1 cellular context compared by ENCODE assay signal in the genomic region with DNA sequence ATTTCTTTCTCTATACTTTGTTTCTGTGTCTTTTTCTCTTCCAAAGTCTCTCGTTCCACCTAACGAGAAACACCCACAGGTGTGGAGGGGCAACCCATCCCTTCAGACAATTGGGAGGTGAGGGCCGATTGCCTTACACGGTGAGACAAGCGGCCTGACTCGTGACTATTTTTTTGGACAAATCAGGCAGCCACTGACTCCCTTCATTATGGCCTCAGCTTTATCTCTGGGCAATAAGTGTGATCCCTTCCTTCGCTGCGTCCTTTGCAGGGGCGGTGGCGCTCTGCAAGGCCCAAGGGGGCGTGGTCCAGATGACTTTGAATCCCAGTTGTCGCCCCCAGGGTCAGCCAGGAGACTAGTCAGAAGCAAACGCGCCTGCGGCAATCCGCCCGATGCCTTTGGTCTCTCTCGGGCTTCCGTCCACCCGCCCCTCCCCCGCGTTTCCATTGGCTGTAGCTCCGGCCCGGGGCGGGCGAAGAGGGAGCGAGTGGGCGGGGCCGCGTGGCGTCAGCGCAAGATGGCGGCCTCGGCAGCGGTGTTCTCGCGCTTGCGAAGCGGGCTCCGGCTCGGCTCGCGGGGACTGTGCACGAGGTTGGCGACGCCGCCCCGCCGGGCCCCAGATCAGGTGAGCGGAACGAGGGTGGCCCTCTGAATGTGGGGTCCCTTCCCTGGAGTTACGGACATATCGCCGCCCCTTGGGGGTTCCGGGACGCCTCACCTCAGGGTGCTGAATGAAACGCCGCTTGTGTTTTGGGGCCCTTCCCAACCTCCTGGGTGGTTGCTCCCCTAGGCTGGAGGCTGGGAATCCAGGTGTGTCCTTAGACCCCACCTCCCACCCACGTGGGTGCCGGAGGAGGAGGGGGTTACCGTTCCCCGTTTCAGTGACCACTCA.
TF ChIP-seq lines count a peak whose summit lies in the region.

A gene (plus strand): TSS at position 502 of the 892 bp plus-strand sequence. CDS start 16 bp downstream, at position 518.

TF ChIP-seq in A549, 52 proteins besides CTCF, POLR2A, EP300 and RAD21 (continued from another document):
- TF ChIP-seq HEYL (CRISPR knock-in tag; IDR thresholded peaks at IDR 0.05) (no peak), PHF8 (IDR thresholded peaks at IDR 0.05; ENCODE audit: borderline replicate concordance, low read depth) (peak; percentile 97), ESRRA (IDR thresholded peaks at IDR 0.05; ENCODE audit: borderline replicate concordance, low read length) (peak; percentile 78), CEBPB (IDR thresholded peaks at IDR 0.05) (peak in 1 of 2 experiments; percentile 48; a peak in 1 of 4 replicates), TFCP2L1 (CRISPR knock-in tag; IDR thresholded peaks at IDR 0.05) (0 out of 2 replicates have a peak, but pooled peaks have one; percentile 65), SMC3 (IDR thresholded peaks at IDR 0.05) (no peak), JUN (IDR thresholded peaks at IDR 0.05) (peak; percentile 74 to 98), SREBF2 (IDR thresholded peaks at IDR 0.05) (peak; percentile 16; the same call in 1 of the 2 replicates), HOXB5 (CRISPR knock-in tag; IDR thresholded peaks at IDR 0.05) (peak; percentile 63; the same call in 1 of the 2 replicates), BHLHE40 (IDR thresholded peaks at IDR 0.05; ENCODE audit: low read depth, low read length) (no peak), GATA3 (IDR thresholded peaks at IDR 0.05; ENCODE audit: borderline replicate concordance) (peak; percentile 37; the same call in 1 of the 2 replicates), EHF (CRISPR knock-in tag; IDR thresholded peaks at IDR 0.05) (peak; percentile 73; the same call in 1 of the 2 replicates), KDM5A (IDR thresholded peaks at IDR 0.05) (peak; percentile 94), MYC (IDR thresholded peaks at IDR 0.05; ENCODE audit: borderline replicate concordance, low read length) (peak; percentile 94; the same call in 1 of the 2 replicates), FOSL2 (IDR thresholded peaks at IDR 0.05) (no peak), FOSL2 (CRISPR knock-in tag; IDR thresholded peaks at IDR 0.05) (peak; percentile 9; the same call in 1 of the 2 replicates), FOSB (CRISPR knock-in tag; IDR thresholded peaks at IDR 0.05) (0 out of 2 replicates have a peak, but pooled peaks have one; percentile 43)
- TF ChIP-seq, protein P1, sequence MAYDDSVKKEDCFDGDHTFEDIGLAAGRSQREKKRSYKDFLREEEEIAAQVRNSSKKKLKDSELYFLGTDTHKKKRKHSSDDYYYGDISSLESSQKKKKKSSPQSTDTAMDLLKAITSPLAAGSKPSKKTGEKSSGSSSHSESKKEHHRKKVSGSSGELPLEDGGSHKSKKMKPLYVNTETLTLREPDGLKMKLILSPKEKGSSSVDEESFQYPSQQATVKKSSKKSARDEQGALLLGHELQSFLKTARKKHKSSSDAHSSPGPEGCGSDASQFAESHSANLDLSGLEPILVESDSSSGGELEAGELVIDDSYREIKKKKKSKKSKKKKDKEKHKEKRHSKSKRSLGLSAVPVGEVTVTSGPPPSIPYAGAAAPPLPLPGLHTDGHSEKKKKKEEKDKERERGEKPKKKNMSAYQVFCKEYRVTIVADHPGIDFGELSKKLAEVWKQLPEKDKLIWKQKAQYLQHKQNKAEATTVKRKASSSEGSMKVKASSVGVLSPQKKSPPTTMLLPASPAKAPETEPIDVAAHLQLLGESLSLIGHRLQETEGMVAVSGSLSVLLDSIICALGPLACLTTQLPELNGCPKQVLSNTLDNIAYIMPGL (CRISPR knock-in tag; IDR thresholded peaks at IDR 0.05; ENCODE audit: borderline replicate concordance) = no peak; the same call in 1 of the 2 replicates
- TF ChIP-seq, protein P2, sequence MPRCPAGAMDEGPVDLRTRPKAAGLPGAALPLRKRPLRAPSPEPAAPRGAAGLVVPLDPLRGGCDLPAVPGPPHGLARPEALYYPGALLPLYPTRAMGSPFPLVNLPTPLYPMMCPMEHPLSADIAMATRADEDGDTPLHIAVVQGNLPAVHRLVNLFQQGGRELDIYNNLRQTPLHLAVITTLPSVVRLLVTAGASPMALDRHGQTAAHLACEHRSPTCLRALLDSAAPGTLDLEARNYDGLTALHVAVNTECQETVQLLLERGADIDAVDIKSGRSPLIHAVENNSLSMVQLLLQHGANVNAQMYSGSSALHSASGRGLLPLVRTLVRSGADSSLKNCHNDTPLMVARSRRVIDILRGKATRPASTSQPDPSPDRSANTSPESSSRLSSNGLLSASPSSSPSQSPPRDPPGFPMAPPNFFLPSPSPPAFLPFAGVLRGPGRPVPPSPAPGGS (IDR thresholded peaks at IDR 0.05) = peak; percentile 92
- TF ChIP-seq, protein P3, sequence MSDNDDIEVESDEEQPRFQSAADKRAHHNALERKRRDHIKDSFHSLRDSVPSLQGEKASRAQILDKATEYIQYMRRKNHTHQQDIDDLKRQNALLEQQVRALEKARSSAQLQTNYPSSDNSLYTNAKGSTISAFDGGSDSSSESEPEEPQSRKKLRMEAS (IDR thresholded peaks at IDR 0.05) = peak; percentile 98
- TF ChIP-seq, protein P4, sequence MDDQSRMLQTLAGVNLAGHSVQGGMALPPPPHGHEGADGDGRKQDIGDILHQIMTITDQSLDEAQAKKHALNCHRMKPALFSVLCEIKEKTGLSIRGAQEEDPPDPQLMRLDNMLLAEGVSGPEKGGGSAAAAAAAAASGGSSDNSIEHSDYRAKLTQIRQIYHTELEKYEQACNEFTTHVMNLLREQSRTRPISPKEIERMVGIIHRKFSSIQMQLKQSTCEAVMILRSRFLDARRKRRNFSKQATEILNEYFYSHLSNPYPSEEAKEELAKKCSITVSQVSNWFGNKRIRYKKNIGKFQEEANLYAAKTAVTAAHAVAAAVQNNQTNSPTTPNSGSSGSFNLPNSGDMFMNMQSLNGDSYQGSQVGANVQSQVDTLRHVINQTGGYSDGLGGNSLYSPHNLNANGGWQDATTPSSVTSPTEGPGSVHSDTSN (IDR thresholded peaks at IDR 0.05) = peak; percentile 74
TF ChIP-seq in A549: peak in this region for 23.
